Comparison of ENCODE assay signal across 1 cellular context in genomic region chr12:48668996-48669395, GRCh38.
A peak's percentile ranks its signal among the peaks of the same experiment; 100 is the strongest.
TF ChIP-seq lines count a peak whose summit lies in the region.

No MANE protein-coding gene starts in this region.

TF ChIP-seq in K562, 482 proteins besides CTCF, POLR2A, EP300 and RAD21:
- TF ChIP-seq ZBTB33 (CRISPR knock-in tag; IDR thresholded peaks at IDR 0.05) (peak; percentile 75), CTBP1 (IDR thresholded peaks at IDR 0.05; ENCODE audit: borderline replicate concordance) (no peak)
